In genomic region chr1:16236495-16237342, GRCh38 we compare ENCODE assay signal across 1 cellular context.
TF ChIP-seq lines count a peak whose summit lies in the region.

A gene with protein sequence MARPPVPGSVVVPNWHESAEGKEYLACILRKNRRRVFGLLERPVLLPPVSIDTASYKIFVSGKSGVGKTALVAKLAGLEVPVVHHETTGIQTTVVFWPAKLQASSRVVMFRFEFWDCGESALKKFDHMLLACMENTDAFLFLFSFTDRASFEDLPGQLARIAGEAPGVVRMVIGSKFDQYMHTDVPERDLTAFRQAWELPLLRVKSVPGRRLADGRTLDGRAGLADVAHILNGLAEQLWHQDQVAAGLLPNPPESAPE (minus strand): TSS chr1:16237183. CDS start chr1:16236742, 441 bp downstream.

TF ChIP-seq in HEK293, 187 proteins besides CTCF, POLR2A, EP300 and RAD21 (continued from another document and continues in another):
- TF ChIP-seq, protein P1, sequence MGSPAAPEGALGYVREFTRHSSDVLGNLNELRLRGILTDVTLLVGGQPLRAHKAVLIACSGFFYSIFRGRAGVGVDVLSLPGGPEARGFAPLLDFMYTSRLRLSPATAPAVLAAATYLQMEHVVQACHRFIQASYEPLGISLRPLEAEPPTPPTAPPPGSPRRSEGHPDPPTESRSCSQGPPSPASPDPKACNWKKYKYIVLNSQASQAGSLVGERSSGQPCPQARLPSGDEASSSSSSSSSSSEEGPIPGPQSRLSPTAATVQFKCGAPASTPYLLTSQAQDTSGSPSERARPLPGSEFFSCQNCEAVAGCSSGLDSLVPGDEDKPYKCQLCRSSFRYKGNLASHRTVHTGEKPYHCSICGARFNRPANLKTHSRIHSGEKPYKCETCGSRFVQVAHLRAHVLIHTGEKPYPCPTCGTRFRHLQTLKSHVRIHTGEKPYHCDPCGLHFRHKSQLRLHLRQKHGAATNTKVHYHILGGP (tag by site-specific recombination; IDR thresholded peaks at IDR 0.05), result no peak
- TF ChIP-seq, protein P2, sequence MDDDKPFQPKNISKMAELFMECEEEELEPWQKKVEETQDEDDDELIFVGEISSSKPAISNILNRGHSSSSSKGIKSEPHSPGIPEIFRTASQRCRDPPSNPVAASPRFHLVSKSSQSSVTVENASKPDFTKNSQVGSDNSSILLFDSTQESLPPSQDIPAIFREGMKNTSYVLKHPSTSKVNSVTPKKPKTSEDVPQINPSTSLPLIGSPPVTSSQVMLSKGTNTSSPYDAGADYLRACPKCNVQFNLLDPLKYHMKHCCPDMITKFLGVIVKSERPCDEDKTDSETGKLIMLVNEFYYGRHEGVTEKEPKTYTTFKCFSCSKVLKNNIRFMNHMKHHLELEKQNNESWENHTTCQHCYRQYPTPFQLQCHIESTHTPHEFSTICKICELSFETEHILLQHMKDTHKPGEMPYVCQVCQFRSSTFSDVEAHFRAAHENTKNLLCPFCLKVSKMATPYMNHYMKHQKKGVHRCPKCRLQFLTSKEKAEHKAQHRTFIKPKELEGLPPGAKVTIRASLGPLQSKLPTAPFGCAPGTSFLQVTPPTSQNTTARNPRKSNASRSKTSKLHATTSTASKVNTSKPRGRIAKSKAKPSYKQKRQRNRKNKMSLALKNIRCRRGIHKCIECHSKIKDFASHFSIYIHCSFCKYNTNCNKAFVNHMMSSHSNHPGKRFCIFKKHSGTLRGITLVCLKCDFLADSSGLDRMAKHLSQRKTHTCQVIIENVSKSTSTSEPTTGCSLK (tag by site-specific recombination; IDR thresholded peaks at IDR 0.05), result no peak
- TF ChIP-seq ZSCAN16 (tag by site-specific recombination; IDR thresholded peaks at IDR 0.05) (0 out of 2 replicates have a peak, but pooled peaks have one; percentile 12), ZFHX2 (tag by site-specific recombination; conservative IDR thresholded peaks at IDR 0.05) (peak; percentile 97), GLIS2 (tag by site-specific recombination; IDR thresholded peaks at IDR 0.05) (peak; percentile 88), ZNF510 (tag by site-specific recombination; IDR thresholded peaks at IDR 0.05; ENCODE audit: insufficient replicate concordance) (no peak), EGR2 (tag by site-specific recombination; IDR thresholded peaks at IDR 0.05; ENCODE audit: low read depth) (peak; percentile 88), ZFP41 (tag by site-specific recombination; IDR thresholded peaks at IDR 0.05; ENCODE audit: borderline replicate concordance) (no peak), ZBTB10 (tag by site-specific recombination; IDR thresholded peaks at IDR 0.05) (no peak; the same call in 1 of the 2 replicates), RBAK (tag by site-specific recombination; IDR thresholded peaks at IDR 0.05) (no peak), ZNF513 (tag by site-specific recombination; IDR thresholded peaks at IDR 0.05) (no peak), ZNF132 (tag by site-specific recombination; IDR thresholded peaks at IDR 0.05; ENCODE audit: borderline replicate concordance) (no peak), HOXC10 (CRISPR knock-in tag; IDR thresholded peaks at IDR 0.05) (no peak), ZNF544 (tag by site-specific recombination; IDR thresholded peaks at IDR 0.05) (no peak), HIC1 (tag by site-specific recombination; IDR thresholded peaks at IDR 0.05) (peak; percentile 89), ZNF174 (tag by site-specific recombination; IDR thresholded peaks at IDR 0.05) (no peak), ZNF792 (tag by site-specific recombination; IDR thresholded peaks at IDR 0.05) (0 out of 2 replicates have a peak, but pooled peaks have one; percentile 45), ZNF843 (tag by site-specific recombination; IDR thresholded peaks at IDR 0.05) (no peak), ZNF157 (tag by site-specific recombination; IDR thresholded peaks at IDR 0.05) (no peak), ZEB2 (tag by site-specific recombination; IDR thresholded peaks at IDR 0.05) (0 out of 2 replicates have a peak, but pooled peaks have one; percentile 38), ZNF112 (tag by site-specific recombination; IDR thresholded peaks at IDR 0.05) (no peak), ZNF658 (tag by site-specific recombination; IDR thresholded peaks at IDR 0.05) (no peak), ZNF473 (tag by site-specific recombination; IDR thresholded peaks at IDR 0.05) (no peak), ZNF645 (tag by site-specific recombination; IDR thresholded peaks at IDR 0.05) (no peak), ZFP3 (tag by site-specific recombination; IDR thresholded peaks at IDR 0.05; ENCODE audit: low read depth) (no peak), ZNF146 (tag by site-specific recombination; IDR thresholded peaks at IDR 0.05) (no peak), SP7 (tag by site-specific recombination; IDR thresholded peaks at IDR 0.05) (peak; percentile 38; the same call in 1 of the 2 replicates)
- TF ChIP-seq, protein P3, sequence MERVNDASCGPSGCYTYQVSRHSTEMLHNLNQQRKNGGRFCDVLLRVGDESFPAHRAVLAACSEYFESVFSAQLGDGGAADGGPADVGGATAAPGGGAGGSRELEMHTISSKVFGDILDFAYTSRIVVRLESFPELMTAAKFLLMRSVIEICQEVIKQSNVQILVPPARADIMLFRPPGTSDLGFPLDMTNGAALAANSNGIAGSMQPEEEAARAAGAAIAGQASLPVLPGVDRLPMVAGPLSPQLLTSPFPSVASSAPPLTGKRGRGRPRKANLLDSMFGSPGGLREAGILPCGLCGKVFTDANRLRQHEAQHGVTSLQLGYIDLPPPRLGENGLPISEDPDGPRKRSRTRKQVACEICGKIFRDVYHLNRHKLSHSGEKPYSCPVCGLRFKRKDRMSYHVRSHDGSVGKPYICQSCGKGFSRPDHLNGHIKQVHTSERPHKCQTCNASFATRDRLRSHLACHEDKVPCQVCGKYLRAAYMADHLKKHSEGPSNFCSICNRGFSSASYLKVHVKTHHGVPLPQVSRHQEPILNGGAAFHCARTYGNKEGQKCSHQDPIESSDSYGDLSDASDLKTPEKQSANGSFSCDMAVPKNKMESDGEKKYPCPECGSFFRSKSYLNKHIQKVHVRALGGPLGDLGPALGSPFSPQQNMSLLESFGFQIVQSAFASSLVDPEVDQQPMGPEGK (tag by site-specific recombination; IDR thresholded peaks at IDR 0.05), result peak; percentile 87
- TF ChIP-seq, protein P4, sequence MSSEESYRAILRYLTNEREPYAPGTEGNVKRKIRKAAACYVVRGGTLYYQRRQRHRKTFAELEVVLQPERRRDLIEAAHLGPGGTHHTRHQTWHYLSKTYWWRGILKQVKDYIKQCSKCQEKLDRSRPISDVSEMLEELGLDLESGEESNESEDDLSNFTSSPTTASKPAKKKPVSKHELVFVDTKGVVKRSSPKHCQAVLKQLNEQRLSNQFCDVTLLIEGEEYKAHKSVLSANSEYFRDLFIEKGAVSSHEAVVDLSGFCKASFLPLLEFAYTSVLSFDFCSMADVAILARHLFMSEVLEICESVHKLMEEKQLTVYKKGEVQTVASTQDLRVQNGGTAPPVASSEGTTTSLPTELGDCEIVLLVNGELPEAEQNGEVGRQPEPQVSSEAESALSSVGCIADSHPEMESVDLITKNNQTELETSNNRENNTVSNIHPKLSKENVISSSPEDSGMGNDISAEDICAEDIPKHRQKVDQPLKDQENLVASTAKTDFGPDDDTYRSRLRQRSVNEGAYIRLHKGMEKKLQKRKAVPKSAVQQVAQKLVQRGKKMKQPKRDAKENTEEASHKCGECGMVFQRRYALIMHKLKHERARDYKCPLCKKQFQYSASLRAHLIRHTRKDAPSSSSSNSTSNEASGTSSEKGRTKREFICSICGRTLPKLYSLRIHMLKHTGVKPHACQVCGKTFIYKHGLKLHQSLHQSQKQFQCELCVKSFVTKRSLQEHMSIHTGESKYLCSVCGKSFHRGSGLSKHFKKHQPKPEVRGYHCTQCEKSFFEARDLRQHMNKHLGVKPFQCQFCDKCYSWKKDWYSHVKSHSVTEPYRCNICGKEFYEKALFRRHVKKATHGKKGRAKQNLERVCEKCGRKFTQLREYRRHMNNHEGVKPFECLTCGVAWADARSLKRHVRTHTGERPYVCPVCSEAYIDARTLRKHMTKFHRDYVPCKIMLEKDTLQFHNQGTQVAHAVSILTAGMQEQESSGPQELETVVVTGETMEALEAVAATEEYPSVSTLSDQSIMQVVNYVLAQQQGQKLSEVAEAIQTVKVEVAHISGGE (tag by site-specific recombination; conservative IDR thresholded peaks at IDR 0.05; ENCODE audit: low read depth), result peak; percentile 69
- TF ChIP-seq, protein P5, sequence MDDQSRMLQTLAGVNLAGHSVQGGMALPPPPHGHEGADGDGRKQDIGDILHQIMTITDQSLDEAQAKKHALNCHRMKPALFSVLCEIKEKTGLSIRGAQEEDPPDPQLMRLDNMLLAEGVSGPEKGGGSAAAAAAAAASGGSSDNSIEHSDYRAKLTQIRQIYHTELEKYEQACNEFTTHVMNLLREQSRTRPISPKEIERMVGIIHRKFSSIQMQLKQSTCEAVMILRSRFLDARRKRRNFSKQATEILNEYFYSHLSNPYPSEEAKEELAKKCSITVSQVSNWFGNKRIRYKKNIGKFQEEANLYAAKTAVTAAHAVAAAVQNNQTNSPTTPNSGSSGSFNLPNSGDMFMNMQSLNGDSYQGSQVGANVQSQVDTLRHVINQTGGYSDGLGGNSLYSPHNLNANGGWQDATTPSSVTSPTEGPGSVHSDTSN (CRISPR knock-in tag; IDR thresholded peaks at IDR 0.05), result peak; percentile 50; the same call in 1 of the 2 replicates
- TF ChIP-seq, protein P6, sequence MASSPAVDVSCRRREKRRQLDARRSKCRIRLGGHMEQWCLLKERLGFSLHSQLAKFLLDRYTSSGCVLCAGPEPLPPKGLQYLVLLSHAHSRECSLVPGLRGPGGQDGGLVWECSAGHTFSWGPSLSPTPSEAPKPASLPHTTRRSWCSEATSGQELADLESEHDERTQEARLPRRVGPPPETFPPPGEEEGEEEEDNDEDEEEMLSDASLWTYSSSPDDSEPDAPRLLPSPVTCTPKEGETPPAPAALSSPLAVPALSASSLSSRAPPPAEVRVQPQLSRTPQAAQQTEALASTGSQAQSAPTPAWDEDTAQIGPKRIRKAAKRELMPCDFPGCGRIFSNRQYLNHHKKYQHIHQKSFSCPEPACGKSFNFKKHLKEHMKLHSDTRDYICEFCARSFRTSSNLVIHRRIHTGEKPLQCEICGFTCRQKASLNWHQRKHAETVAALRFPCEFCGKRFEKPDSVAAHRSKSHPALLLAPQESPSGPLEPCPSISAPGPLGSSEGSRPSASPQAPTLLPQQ (tag by site-specific recombination; IDR thresholded peaks at IDR 0.05), result peak; percentile 98
- TF ChIP-seq, protein P7, sequence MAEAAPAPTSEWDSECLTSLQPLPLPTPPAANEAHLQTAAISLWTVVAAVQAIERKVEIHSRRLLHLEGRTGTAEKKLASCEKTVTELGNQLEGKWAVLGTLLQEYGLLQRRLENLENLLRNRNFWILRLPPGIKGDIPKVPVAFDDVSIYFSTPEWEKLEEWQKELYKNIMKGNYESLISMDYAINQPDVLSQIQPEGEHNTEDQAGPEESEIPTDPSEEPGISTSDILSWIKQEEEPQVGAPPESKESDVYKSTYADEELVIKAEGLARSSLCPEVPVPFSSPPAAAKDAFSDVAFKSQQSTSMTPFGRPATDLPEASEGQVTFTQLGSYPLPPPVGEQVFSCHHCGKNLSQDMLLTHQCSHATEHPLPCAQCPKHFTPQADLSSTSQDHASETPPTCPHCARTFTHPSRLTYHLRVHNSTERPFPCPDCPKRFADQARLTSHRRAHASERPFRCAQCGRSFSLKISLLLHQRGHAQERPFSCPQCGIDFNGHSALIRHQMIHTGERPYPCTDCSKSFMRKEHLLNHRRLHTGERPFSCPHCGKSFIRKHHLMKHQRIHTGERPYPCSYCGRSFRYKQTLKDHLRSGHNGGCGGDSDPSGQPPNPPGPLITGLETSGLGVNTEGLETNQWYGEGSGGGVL (tag by site-specific recombination; IDR thresholded peaks at IDR 0.05), result peak; percentile 36; the same call in 1 of the 2 replicates
